In genomic region chr2:54321062-54321461, GRCh38 we compare ENCODE assay signal across 18 cellular contexts.
"Had no signal": no experiment of that assay in that cellular context is flagged by ENCODE, and none has a peak within 500 bp of the region (broad histone marks: within the 10 kb centered on the region; RNA-seq: fewer than 3 reads in every experiment).

No MANE protein-coding gene starts in this region.

- H3K4me1 ChIP-seq: adrenal gland, colonic mucosa, esophagus muscularis mucosa, stomach, testis, upper lobe of left lung had no signal

- FAIRE-seq: kidney had no signal

- DNase-seq: activated CD4-positive, alpha-beta memory T cell treated with anti-CD3 and anti-CD28 coated beads for 36 hours; activated CD4-positive, alpha-beta T cell treated with anti-CD3 and anti-CD28 coated beads for 36 hours; activated CD8-positive, alpha-beta memory T cell treated with anti-CD3 and anti-CD28 coated beads, Interleukin-2, amount 10 ng/mL, durations not matched to agents 7 days and 5 days; activated effector memory CD4-positive, alpha-beta T cell treated with Interleukin-2 at 50 U/mL for 16 hours; activated T-cell treated with anti-CD3 and anti-CD28 coated beads, Interleukin-2, amount 50 U/mL, for 1 hour; adrenal gland; caudate nucleus; colonic mucosa; kidney; mesendoderm; stimulated activated CD4-positive, alpha-beta T cell treated with anti-CD3 and anti-CD28 coated beads, Interleukin-1b, Interleukin-23, amount 100 ng/mL, for 48 hours; stomach; T-helper 17 cell; testis; upper lobe of left lung had no signal

- H3K4me3 ChIP-seq: adrenal gland, colonic mucosa, esophagus muscularis mucosa, hepatocyte, stomach, testis, upper lobe of left lung had no signal

- ATAC-seq: activated CD4-positive, alpha-beta T cell treated with anti-CD3 and anti-CD28 coated beads for 36 hours; activated CD8-positive, alpha-beta memory T cell treated with anti-CD3 and anti-CD28 coated beads, Interleukin-2, amount 10 ng/mL, durations not matched to agents 7 days and 5 days; natural killer cell treated with Interleukin-12 subunit alpha and Interleukin-12 subunit beta and Interleukin-15 and Interleukin-18, amount 100 ng/mL, for 72 hours; T-helper 17 cell had no signal

- H3K36me3 ChIP-seq: adrenal gland, colonic mucosa, esophagus muscularis mucosa, stomach, upper lobe of left lung had no signal

- H3K9me3 ChIP-seq: colonic mucosa, testis had no signal

- H3K27ac ChIP-seq: adrenal gland, colonic mucosa, esophagus muscularis mucosa, hepatocyte, stomach, testis, upper lobe of left lung had no signal

- H3K27me3 ChIP-seq: adrenal gland, colonic mucosa, esophagus muscularis mucosa, hepatocyte, stomach, testis, upper lobe of left lung had no signal
